2 cellular contexts compared by ENCODE assay signal in genomic region chr13:105785436-105785835, GRCh38.
TF ChIP-seq lines count a peak whose summit lies in the region.

No MANE protein-coding gene starts in this region.

TF ChIP-seq in liver, 16 proteins besides CTCF, POLR2A, EP300 and RAD21 (continued from another document):
- TF ChIP-seq ZBTB33 (IDR thresholded peaks at IDR 0.05) (no peak), YY1 (IDR thresholded peaks at IDR 0.05) (no peak), FOXA1 (IDR thresholded peaks at IDR 0.05) (no peak), RXRA (IDR thresholded peaks at IDR 0.05) (peak; percentile 16 to 52), REST (IDR thresholded peaks at IDR 0.05) (peak; percentile 43), HNF4G (IDR thresholded peaks at IDR 0.05) (peak; percentile 65), FOXA2 (IDR thresholded peaks at IDR 0.05) (no peak), NR2F2 (IDR thresholded peaks at IDR 0.05) (peak; percentile 87), SP1 (IDR thresholded peaks at IDR 0.05) (peak; percentile 65), ATF3 (IDR thresholded peaks at IDR 0.05) (no peak)

TF ChIP-seq in HepG2, 621 proteins besides CTCF, POLR2A, EP300 and RAD21 (continued from another document):
- no peak for TF ChIP-seq ZNF512B (CRISPR knock-in tag; IDR thresholded peaks at IDR 0.05; ENCODE audit: borderline replicate concordance)
- TF ChIP-seq ZNF776 (CRISPR knock-in tag; IDR thresholded peaks at IDR 0.05) = no peak
- no peak for TF ChIP-seq ZNF136 (CRISPR knock-in tag; IDR thresholded peaks at IDR 0.05; ENCODE audit: low read depth)
- no peak for TF ChIP-seq ZNF615 (CRISPR knock-in tag; IDR thresholded peaks at IDR 0.05; ENCODE audit: borderline replicate concordance)
